8 cellular contexts compared by ENCODE assay signal in the genomic region with DNA sequence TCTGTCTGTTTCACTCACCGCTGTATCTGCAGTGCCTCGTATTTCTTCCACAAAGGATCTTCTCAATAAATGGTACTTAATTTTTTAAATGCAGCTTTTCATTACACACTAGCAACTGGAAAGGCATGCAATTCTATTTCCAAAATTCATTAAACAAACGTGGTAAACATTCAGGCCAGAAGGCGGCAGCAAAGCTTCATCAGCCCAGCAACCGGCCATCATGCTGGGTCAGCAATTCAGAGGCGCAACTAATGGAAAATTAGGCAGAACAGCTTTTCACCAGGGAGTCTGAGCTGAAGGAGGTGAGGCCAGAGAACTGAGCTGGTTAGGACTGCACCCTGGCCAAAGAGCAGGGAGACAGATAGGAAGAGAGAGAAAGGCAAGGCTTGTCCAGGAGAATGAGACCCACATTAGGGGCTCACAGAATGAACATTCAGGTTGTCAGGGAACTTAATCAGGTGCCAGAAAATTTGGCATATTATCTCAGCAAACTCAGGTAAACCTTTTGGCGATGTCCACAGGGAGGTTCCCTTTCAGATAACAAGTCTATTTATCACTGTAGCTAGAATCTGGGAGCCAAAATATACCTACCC. TPM values are rescaled to one million over a fixed set of nuclear protein-coding genes. Genes with fewer than 3 reads are reported as not detected.
DNase-seq lines count a peak whose midpoint lies in the region; ATAC-seq and TF ChIP-seq lines count a peak whose summit lies in the region.

No MANE protein-coding gene starts in this region.

- TF ChIP-seq CTCF in fibroblast of lung (conservative IDR thresholded peaks at IDR 0.05 in 1 of 2, IDR thresholded peaks at IDR 0.05 in 1 of 2; ENCODE audit: low read depth in 1 of 2, low read length in 2 of 2) (peak; percentile 78 to 91), neural progenitor cell (IDR thresholded peaks at IDR 0.05) (peak; percentile 79)

- no peak overlapping the region for H2AFZ ChIP-seq in fibroblast of lung (ENCODE audit: low read length)
- peak overlapping the region; percentile 73 for H2AFZ ChIP-seq in neural progenitor cell (replicated peaks)

- H3K27ac ChIP-seq in fibroblast of lung (ENCODE audit: insufficient read depth, low read length), result no peak overlapping the region
- H3K27ac ChIP-seq in neural progenitor cell, result no peak overlapping the region

- H4K20me1 ChIP-seq in fibroblast of lung (ENCODE audit: control insufficient read depth, extremely low read depth, insufficient read depth, low read length) (no peaks in the 10 kb centered on the region), neural progenitor cell (ENCODE audit: low read depth) (no peaks in the 10 kb centered on the region)

- peaks cover 2% of the 10 kb centered on the region for H3K9me3 Mint-ChIP-seq in neural progenitor cell
- no peaks in the 10 kb centered on the region for H3K9me3 Mint-ChIP-seq in activated T-helper 1 cell treated with anti-CD3 and anti-CD28 coated beads, Interleukin-12 subunit alpha, Interleukin-12 subunit beta, Interleukin-2, Interleukin-4 antibody, amounts not matched to agents 30 ng/mL and 10 ng/mL and 1 ng/mL, durations not matched to agents 14 hours and 24 hours and 36 hours

- H3K79me2 ChIP-seq in fibroblast of lung (ENCODE audit: control insufficient read depth, insufficient read depth, low read length) (no peaks in the 10 kb centered on the region), neural progenitor cell (ENCODE audit: low read depth) (no peaks in the 10 kb centered on the region)

- peaks cover 2% of the 10 kb centered on the region for H3K27me3 Mint-ChIP-seq in neural progenitor cell (ENCODE audit: insufficient read depth, low read depth)
- H3K27me3 Mint-ChIP-seq in activated T-helper 1 cell treated with anti-CD3 and anti-CD28 coated beads, Interleukin-12 subunit alpha, Interleukin-12 subunit beta, Interleukin-2, Interleukin-4 antibody, amounts not matched to agents 30 ng/mL and 10 ng/mL and 1 ng/mL, durations not matched to agents 14 hours and 24 hours and 36 hours (ENCODE audit: insufficient read depth), result no peaks in the 10 kb centered on the region

- no peaks in the 10 kb centered on the region for H3K4me1 Mint-ChIP-seq in neural progenitor cell
- H3K4me1 Mint-ChIP-seq in activated T-helper 1 cell treated with anti-CD3 and anti-CD28 coated beads, Interleukin-12 subunit alpha, Interleukin-12 subunit beta, Interleukin-2, Interleukin-4 antibody, amounts not matched to agents 30 ng/mL and 10 ng/mL and 1 ng/mL, durations not matched to agents 14 hours and 24 hours and 36 hours (ENCODE audit: low read depth), result no peaks in the 10 kb centered on the region

- no peak overlapping the region for H3K27ac Mint-ChIP-seq in neural progenitor cell
- H3K27ac Mint-ChIP-seq in activated T-helper 1 cell treated with anti-CD3 and anti-CD28 coated beads, Interleukin-12 subunit alpha, Interleukin-12 subunit beta, Interleukin-2, Interleukin-4 antibody, amounts not matched to agents 30 ng/mL and 10 ng/mL and 1 ng/mL, durations not matched to agents 14 hours and 24 hours and 36 hours, result no peak overlapping the region

- H3K4me1 ChIP-seq in fibroblast of lung (ENCODE audit: control insufficient read depth, extremely low read depth, insufficient read depth, low read length) (peaks cover 2% of the 10 kb centered on the region), neural progenitor cell (no peaks in the 10 kb centered on the region)

- no peak overlapping the region for H3K4me3 Mint-ChIP-seq in neural progenitor cell
- H3K4me3 Mint-ChIP-seq in activated T-helper 1 cell treated with anti-CD3 and anti-CD28 coated beads, Interleukin-12 subunit alpha, Interleukin-12 subunit beta, Interleukin-2, Interleukin-4 antibody, amounts not matched to agents 30 ng/mL and 10 ng/mL and 1 ng/mL, durations not matched to agents 14 hours and 24 hours and 36 hours, result no peak overlapping the region

- no peaks in the 10 kb centered on the region for H3K36me3 Mint-ChIP-seq in neural progenitor cell
- H3K36me3 Mint-ChIP-seq in activated T-helper 1 cell treated with anti-CD3 and anti-CD28 coated beads, Interleukin-12 subunit alpha, Interleukin-12 subunit beta, Interleukin-2, Interleukin-4 antibody, amounts not matched to agents 30 ng/mL and 10 ng/mL and 1 ng/mL, durations not matched to agents 14 hours and 24 hours and 36 hours (ENCODE audit: low read depth), result no peaks in the 10 kb centered on the region

- DNase-seq in NCI-H2227 (lab: John Stamatoyannopoulos, UW; ENCODE audit: unreplicated experiment) (peak; percentile 9), NCI-H2227 treated with DMSO at 0.1 percent for 48 hours (lab: John Stamatoyannopoulos, UW) (no peak), RPMI8226 (peak; percentile 90), fibroblast of lung (ENCODE audit: low read depth in 2 of 2) (peak; percentile 30 to 66), neural progenitor cell (ENCODE audit: low spot score) (peak; percentile 75)
- DNase-seq in activated T-helper 1 cell treated with anti-CD3 and anti-CD28 coated beads, Interleukin-12 subunit alpha, Interleukin-12 subunit beta, Interleukin-2, Interleukin-4 antibody, amounts not matched to agents 30 ng/mL and 10 ng/mL and 1 ng/mL, durations not matched to agents 14 hours and 24 hours and 36 hours (ENCODE audit: low spot score), result no peak

- no peak overlapping the region for H3K9ac ChIP-seq in fibroblast of lung (ENCODE audit: insufficient read depth, low read length)
- no peak overlapping the region for H3K9ac ChIP-seq in neural progenitor cell

- ATAC-seq in HG03159 (IDR thresholded peaks at IDR 0.05; ENCODE audit: unreplicated experiment) (peak; percentile 68), GM19324 (IDR thresholded peaks at IDR 0.05; ENCODE audit: low FRiP score, unreplicated experiment) (no peak)

- H3K9me3 ChIP-seq in fibroblast of lung (ENCODE audit: control insufficient read depth, insufficient read depth, low read depth, low read length) (no peaks in the 10 kb centered on the region), neural progenitor cell (ENCODE audit: low read depth) (no peaks in the 10 kb centered on the region)

- H3K27me3 ChIP-seq in fibroblast of lung (ENCODE audit: control insufficient read depth, insufficient read depth, low read length), result peaks cover 2% of the 10 kb centered on the region
- H3K27me3 ChIP-seq in neural progenitor cell, result no peaks in the 10 kb centered on the region

- intact Hi-C loops in activated T-helper 1 cell treated with anti-CD3 and anti-CD28 coated beads, Interleukin-12 subunit alpha, Interleukin-12 subunit beta, Interleukin-2, Interleukin-4 antibody, amounts not matched to agents 30 ng/mL and 10 ng/mL and 1 ng/mL, durations not matched to agents 14 hours and 24 hours and 36 hours (cut with micrococcal nuclease), result no loop called here

- H3K36me3 ChIP-seq in fibroblast of lung (ENCODE audit: control insufficient read depth, insufficient read depth, low read length), result no peaks in the 10 kb centered on the region
- H3K36me3 ChIP-seq in neural progenitor cell, result no peaks in the 10 kb centered on the region

- no peak overlapping the region for H3K4me2 ChIP-seq in fibroblast of lung (ENCODE audit: extremely low read depth, insufficient read depth, low read length)
- no peak overlapping the region for H3K4me2 ChIP-seq in neural progenitor cell

- no peaks in the 10 kb centered on the region for H3F3A ChIP-seq in neural progenitor cell (ENCODE audit: low read depth)

- H3K4me3 ChIP-seq in fibroblast of lung (replicated peaks in 1 of 4; ENCODE audit: control extremely low read depth in 1 of 4, insufficient read depth in 1 of 4, low read depth in 3 of 4, low read length in 4 of 4) (no peak overlapping the region), neural progenitor cell (no peak overlapping the region)

RNA-seq across cellular contexts. Expression of a gene that starts 17.7 kb away (rescaled TPM):
- 2.6 and 2.8 TPM in 2 replicates for total RNA-seq in fibroblast of lung
- 0.62 and 2.3 TPM in 2 replicates for polyA plus RNA-seq in fibroblast of lung
- 0.30 and 1.9 TPM in 2 replicates for polyA plus RNA-seq in fibroblast of lung (2012)
- polyA minus RNA-seq in fibroblast of lung (ENCODE audit: low replicate concordance), result 0.86 TPM in 1 of 2 replicates, not detected in the other
- 5.5 and 7.0 TPM in 2 replicates for total RNA-seq in neural progenitor cell (ENCODE audit: low replicate concordance)
- total RNA-seq in activated T-helper 1 cell treated with anti-CD3 and anti-CD28 coated beads, Interleukin-12 subunit alpha, Interleukin-12 subunit beta, Interleukin-2, Interleukin-4 antibody, amounts not matched to agents 30 ng/mL and 10 ng/mL and 1 ng/mL, durations not matched to agents 14 hours and 24 hours and 36 hours, result not detected in 2 replicates

Comparison
In these comparisons a context has a peak if more than half of its experiments do, and no peak if none do; other contexts are left out.
1. DNase-seq: peak in NCI-H2227 (single experiment), RPMI8226 (single experiment), fibroblast of lung (2 of 2) and neural progenitor cell (single experiment); none in NCI-H2227 treated with DMSO at 0.1 percent for 48 hours (single experiment) and activated T-helper 1 cell treated with anti-CD3 and anti-CD28 coated beads, Interleukin-12 subunit alpha, Interleukin-12 subunit beta, Interleukin-2, Interleukin-4 antibody, amounts not matched to agents 30 ng/mL and 10 ng/mL and 1 ng/mL, durations not matched to agents 14 hours and 24 hours and 36 hours (single experiment).